Comparison of ENCODE assay signal across 18 cellular contexts in the genomic region with DNA sequence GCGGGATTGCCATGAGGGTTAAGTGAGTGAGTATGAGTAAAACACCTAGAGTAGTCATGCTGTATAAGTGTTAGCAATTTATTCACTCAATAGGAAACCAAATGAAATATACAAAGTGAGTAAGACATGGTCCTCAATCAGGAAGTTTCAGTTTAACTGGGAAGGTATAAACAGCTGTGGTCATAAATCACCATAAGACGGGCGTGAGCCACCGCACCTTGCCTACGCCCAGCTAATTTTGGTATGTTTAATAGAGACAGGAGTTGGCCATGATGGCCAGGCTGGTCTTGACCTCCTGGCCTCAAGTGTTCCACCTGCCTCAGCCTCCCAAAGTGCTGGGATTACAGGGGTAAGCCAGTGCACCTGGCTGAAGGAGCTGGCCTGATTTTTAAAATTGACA. TPM values are rescaled to one million over a fixed set of nuclear protein-coding genes. Genes with fewer than 3 reads are reported as not detected.
DNase-seq lines count a peak whose midpoint lies in the region; ATAC-seq, FAIRE-seq and TF ChIP-seq lines count a peak whose summit lies in the region.
"Had no signal": no experiment of that assay in that cellular context is flagged by ENCODE, and none has a peak within 500 bp of the region (broad histone marks: within the 10 kb centered on the region; RNA-seq: fewer than 3 reads in every experiment).

No MANE protein-coding gene starts in this region.

- H3K4me1 Mint-ChIP-seq in type B pancreatic cell (ENCODE audit: unreplicated experiment), result no peaks in the 10 kb centered on the region
- H3K4me1 Mint-ChIP-seq: CD4-positive, alpha-beta memory T cell; GM23338; H9 had no signal

- DNase-seq in K562 (ENCODE audit: extremely low read depth in 1 of 4, low spot score in 3 of 4), result no peak
- DNase-seq in kidney tubule cell (ENCODE audit: low spot score), result peak; percentile 3
- no peak for DNase-seq in type B pancreatic cell (ENCODE audit: extremely low spot score, unreplicated experiment)
- DNase-seq in HEK293T (ENCODE audit: extremely low spot score), result no peak
- DNase-seq in activated naive CD4-positive, alpha-beta T cell treated with anti-CD3 and anti-CD28 coated beads, Interleukin-2, amount 50 U/mL, for 16 hours, result no peak
- no peak for DNase-seq in spleen
- DNase-seq in activated T-cell treated with anti-CD3 and anti-CD28 coated beads, Interleukin-2, amount 50 U/mL, for 48 hours, result no peak
- DNase-seq: C1 segment of cervical spinal cord; CD4-positive, alpha-beta memory T cell; COR-L47; DMS153; DND-41; H9; HFFc6 had no signal

- no peaks in the 10 kb centered on the region for H3K79me2 ChIP-seq in K562 (ENCODE audit: control insufficient read depth, insufficient read depth, low read length)

- no peak for TF ChIP-seq RAD21 in K562 (CRISPR knock-in tag; conservative IDR thresholded peaks at IDR 0.05 in 1 of 2, IDR thresholded peaks at IDR 0.05 in 1 of 2)

- H3K9me1 ChIP-seq in K562 (ENCODE audit: control insufficient read depth, insufficient read depth, low read length), result no peaks in the 10 kb centered on the region

- no peak for FAIRE-seq in K562 (lab: Jason Lieb, UNC)
- FAIRE-seq: G401.6 had no signal

- no peaks in the 10 kb centered on the region for H3K36me3 ChIP-seq in K562 (ENCODE audit: control insufficient read depth, insufficient read depth, low read length)
- peaks cover 22 to 32% of the 10 kb centered on the region in 2 donors for H3K36me3 ChIP-seq in mucosa of rectum (ENCODE audit: control insufficient read depth in 2 of 2, insufficient read depth in 2 of 2, low read length in 2 of 2)
- peaks cover 5 to 100% (median 57%) of the 10 kb centered on the region in 6 donors for H3K36me3 ChIP-seq in spleen

- H2AFZ ChIP-seq in K562 (ENCODE audit: low read depth, low read length), result no peak overlapping the region
- H2AFZ ChIP-seq: GM23338 had no signal

- TF ChIP-seq CTCF in K562 (IDR thresholded peaks at IDR 0.05 in 2 of 3, conservative IDR thresholded peaks at IDR 0.05 in 1 of 3; ENCODE audit: insufficient read depth in 2 of 3, low read depth in 1 of 3, low read length in 3 of 3) (no peak), type B pancreatic cell (conservative IDR thresholded peaks at IDR 0.05) (no peak), spleen (IDR thresholded peaks at IDR 0.05 in 8 of 11, conservative IDR thresholded peaks at IDR 0.05 in 3 of 11) (no peak)

- no peak overlapping the region for H3K4me2 ChIP-seq in K562 (ENCODE audit: insufficient read depth, low read length)
- H3K4me2 ChIP-seq: GM23338 had no signal

- H3K9me3 ChIP-seq in K562 (replicated peaks; ENCODE audit: control insufficient read depth, insufficient read depth, low read depth, low read length) (no peaks in the 10 kb centered on the region), mucosa of rectum (ENCODE audit: control insufficient read depth in 2 of 2, low read length in 2 of 2) (no peaks in the 10 kb centered on the region), spleen (no peaks in the 10 kb centered on the region)

- 1% methylated on average over 5 of the region's 5 CpGs for WGBS in K562 (ENCODE audit: insufficient coverage, low coverage, missing lambda C conversion rate)
- WGBS in spleen, 5 donors, result 88 to 97% (median 93%) methylated on average over 5 of the region's 5 CpGs

- POLR2A ChIA-PET in K562 (lab: Yijun Ruan, JAX), result interaction anchor here (1.0 to 1.5 kb wide), 2 partner anchors 8 to 11 kb away, joined by 3 read pairs; no protein-coding TSS in a partner anchor
- POLR2A ChIA-PET in HEK293T (lab: Yijun Ruan, JAX), result interaction anchor here (1.0 to 2.0 kb wide), 2 partner anchors 10 to 26 kb away, joined by 3 to 14 read pairs; no protein-coding TSS in a partner anchor

- TF ChIP-seq EP300 in K562 (IDR thresholded peaks at IDR 0.05; ENCODE audit: low read length), result no peak

- intact Hi-C loops in K562 (cut with micrococcal nuclease), result no loop called here
- intact Hi-C loops in spleen (cut with DNase I; ENCODE audit: low total_unique reads), result no loop called here

- no peak overlapping the region for H3K4me3 Mint-ChIP-seq in type B pancreatic cell
- H3K4me3 Mint-ChIP-seq: CD4-positive, alpha-beta memory T cell; GM23338; H9; HFFc6 had no signal

- H3K27ac ChIP-seq in K562 (ENCODE audit: extremely low read depth, low read depth, low read length) (no peak overlapping the region), mucosa of rectum (ENCODE audit: low read depth in 2 of 2, low read length in 2 of 2) (peak overlapping the region; percentile 85 to 86), spleen (no peak overlapping the region)

- ATAC-seq in K562, result no peak
- ATAC-seq: GM23338, HCT116 had no signal

- H4K20me1 ChIP-seq in K562 (replicated peaks; ENCODE audit: control insufficient read depth, insufficient read depth, low read length), result no peaks in the 10 kb centered on the region

- peak overlapping the region; percentile 41 for H3K27ac Mint-ChIP-seq in type B pancreatic cell
- H3K27ac Mint-ChIP-seq: CD4-positive, alpha-beta memory T cell; GM23338; HFFc6 had no signal

- CTCF ChIA-PET in K562 (lab: Yijun Ruan, JAX; ENCODE audit: low intra/inter-chr PET ratio), result no interaction called here
- CTCF ChIA-PET in HEK293T (lab: Yijun Ruan, JAX), result interaction anchor here (1.1 kb wide), 1 partner anchor 18 kb away, joined by 3 read pairs; no protein-coding TSS in a partner anchor

- H3K4me1 ChIP-seq in K562 (replicated peaks in 1 of 2; ENCODE audit: control insufficient read depth in 2 of 2, insufficient read depth in 2 of 2, low read length in 2 of 2) (no peaks in the 10 kb centered on the region), mucosa of rectum (ENCODE audit: control insufficient read depth in 2 of 2, insufficient read depth in 2 of 2, low read length in 2 of 2) (peaks cover 11 to 18% of the 10 kb centered on the region in 2 donors), spleen (no peaks in the 10 kb centered on the region)

- H3K9ac ChIP-seq in K562 (ENCODE audit: insufficient read depth in 1 of 2, low read depth in 2 of 2, low read length in 2 of 2), result no peak overlapping the region
- no peak overlapping the region for H3K9ac ChIP-seq in mucosa of rectum (ENCODE audit: low read depth in 1 of 2, low read length in 2 of 2)

- in situ Hi-C loops in K562 (cut with MboI), result no loop called here

- TF ChIP-seq POLR2A in K562 (conservative IDR thresholded peaks at IDR 0.05) (no peak), spleen (IDR thresholded peaks at IDR 0.05) (no peak)

- H3K27me3 ChIP-seq in K562 (ENCODE audit: control insufficient read depth in 2 of 2, insufficient read depth in 2 of 2, low read length in 2 of 2), result peaks cover 8 to 21% of the 10 kb centered on the region in 2 experiments; a peak in 3 of 5 replicates
- H3K27me3 ChIP-seq in mucosa of rectum (ENCODE audit: control insufficient read depth in 2 of 2, insufficient read depth in 2 of 2, low read length in 2 of 2), result no peaks in the 10 kb centered on the region
- H3K27me3 ChIP-seq in spleen (replicated peaks in 1 of 7), result no peaks in the 10 kb centered on the region

- H3K4me3 ChIP-seq in K562 (no peak overlapping the region), mucosa of rectum (ENCODE audit: low read length in 2 of 2) (no peak overlapping the region), spleen (no peak overlapping the region)
- H3K4me3 ChIP-seq: GM23338 had no signal

- no peaks in the 10 kb centered on the region for H3K27me3 Mint-ChIP-seq in type B pancreatic cell
- H3K27me3 Mint-ChIP-seq: CD4-positive, alpha-beta memory T cell had no signal

- H3K36me3 Mint-ChIP-seq in type B pancreatic cell, result peaks cover 34% of the 10 kb centered on the region

- H3K9me3 Mint-ChIP-seq in type B pancreatic cell, result no peaks in the 10 kb centered on the region
- H3K9me3 Mint-ChIP-seq: CD4-positive, alpha-beta memory T cell; GM23338; H9; HFFc6 had no signal

- no TSS peak for BruUV-seq in K562 (replicated peaks; lab: Mats Ljungman, UMichigan)

TF ChIP-seq in K562, 482 proteins besides CTCF, POLR2A, EP300 and RAD21 (continues in another document):
- TF ChIP-seq NR3C1 (CRISPR knock-in tag; IDR thresholded peaks at IDR 0.05), result no peak
- no peak for TF ChIP-seq MTF1 (CRISPR knock-in tag; IDR thresholded peaks at IDR 0.05; ENCODE audit: borderline replicate concordance)

TF ChIP-seq in HEK293T, 16 proteins besides CTCF, POLR2A, EP300 and RAD21 (continues in another document):
- TF ChIP-seq ARNT (IDR thresholded peaks at IDR 0.05) (no peak), BHLHE40 (IDR thresholded peaks at IDR 0.05; ENCODE audit: borderline replicate concordance) (no peak), ELF4 (IDR thresholded peaks at IDR 0.05) (no peak), ZNF384 (IDR thresholded peaks at IDR 0.05) (no peak), L3MBTL2 (conservative IDR thresholded peaks at IDR 0.05) (no peak), FOXA1 (IDR thresholded peaks at IDR 0.05) (no peak), FOXM1 (IDR thresholded peaks at IDR 0.05; ENCODE audit: borderline replicate concordance) (no peak), NFRKB (IDR thresholded peaks at IDR 0.05) (no peak), HDGF (IDR thresholded peaks at IDR 0.05; ENCODE audit: borderline replicate concordance) (no peak), SUZ12 (IDR thresholded peaks at IDR 0.05) (no peak), LEF1 (IDR thresholded peaks at IDR 0.05; ENCODE audit: borderline replicate concordance) (no peak), SP1 (IDR thresholded peaks at IDR 0.05) (no peak), TARDBP (IDR thresholded peaks at IDR 0.05) (no peak), FOXK2 (IDR thresholded peaks at IDR 0.05) (no peak)

RNA-seq across cellular contexts. Expression of gene RNF135, which starts 27.0 kb away (rescaled TPM):
- total RNA-seq in K562 (2011; cell fraction: chromatin; rRNA removed; ENCODE audit: low replicate concordance), result not detected in 2 replicates
- total RNA-seq in K562 (2011; cell fraction: nucleolus; rRNA removed), result not detected in 2 replicates
- total RNA-seq in K562 (2011; cell fraction: nucleoplasm; rRNA removed), result not detected in 2 replicates
- total RNA-seq in K562 (2014; rRNA removed) (not detected in 2 replicates), K562 (2014; rRNA removed; fragmentation: Illumina TruSeq; extraction: Trizol) (not detected in 2 replicates), K562 (2015; rRNA removed; fragmentation: Illumina TruSeq; extraction: Trizol) (not detected in 2 replicates), K562 (2021) (0.09 TPM in 1 of 2 replicates, not detected in the other), type B pancreatic cell (ENCODE audit: low replicate concordance) (8.8 and 10.8 TPM in 2 replicates), spleen (10 to 100 TPM; 26.3 to 43.6 (median 40.5) TPM)
- polyA plus RNA-seq in K562 (2011; rRNA removed) (0.08 TPM in 1 of 2 replicates, not detected in the other), K562 (2014; fragmentation: Illumina TruSeq; extraction: Trizol) (not detected in 2 replicates), K562 (2014; fragmentation: Nextera tagmentation; extraction: Ambion mirVana) (not detected), K562 (2014; rRNA removed) (not detected in 2 replicates), spleen (10 to 100 TPM; 20.1 to 27.4 (median 26.4) TPM)
- not detected in 2 replicates for polyA plus RNA-seq in K562 (2011; cell fraction: cytosol; rRNA removed)
- not detected in 2 replicates for polyA plus RNA-seq in K562 (2011; cell fraction: nucleus; rRNA removed)
- 0.08 TPM in 1 of 2 replicates, not detected in the other for polyA plus RNA-seq in K562 (2012)
- not detected in 2 replicates for polyA minus RNA-seq in K562 (2011; rRNA and poly(A)+ RNA removed)
- polyA minus RNA-seq in K562 (2011; cell fraction: cytosol; rRNA and poly(A)+ RNA removed), result not detected in 2 replicates
- not detected in 2 replicates for polyA minus RNA-seq in K562 (2011; cell fraction: nucleus; rRNA and poly(A)+ RNA removed)

Comparison
In these comparisons a context has a peak if more than half of its experiments do, and no peak if none do; other contexts are left out.
1. H3K27ac ChIP-seq: peak in mucosa of rectum (2 of 2); none in K562 (single experiment) and spleen (0 of 8).